10 cellular contexts compared by ENCODE assay signal in the genomic region with DNA sequence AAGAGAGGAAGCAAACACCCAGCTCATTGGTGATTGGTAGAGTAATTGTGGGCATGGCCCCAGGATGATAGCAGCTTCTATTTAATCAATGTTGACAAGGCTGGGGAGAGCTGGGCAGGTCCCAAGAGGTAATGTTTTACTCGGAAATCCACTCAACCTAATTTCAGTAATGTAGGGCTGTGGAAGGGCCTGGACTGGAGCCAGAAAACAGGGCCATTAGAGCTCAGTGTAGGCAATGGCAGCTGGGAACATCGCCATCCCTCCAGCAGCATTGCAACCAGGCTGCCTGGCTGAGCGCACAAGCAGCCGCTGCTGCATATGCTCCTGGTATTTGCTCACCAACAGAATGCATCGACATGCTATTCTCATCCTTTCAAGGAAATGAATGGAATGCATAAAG.
A peak's percentile ranks its signal among the peaks of the same experiment; 100 is the strongest.
DNase-seq lines count a peak whose midpoint lies in the region; ATAC-seq and TF ChIP-seq lines count a peak whose summit lies in the region.
"Had no signal": no experiment of that assay in that cellular context is flagged by ENCODE, and none has a peak within 500 bp of the region (broad histone marks: within the 10 kb centered on the region; RNA-seq: fewer than 3 reads in every experiment).

No MANE protein-coding gene starts in this region.

- peaks cover 6% of the 10 kb centered on the region for H4K20me1 ChIP-seq in neural cell (ENCODE audit: insufficient read depth)

- TF ChIP-seq EP300 in neural cell (conservative IDR thresholded peaks at IDR 0.05; ENCODE audit: poor library complexity, severe bottlenecking): no peak

- no peaks in the 10 kb centered on the region for H3K36me3 ChIP-seq in adipocyte (ENCODE audit: control insufficient read depth, insufficient read depth, low read length, severe bottlenecking)
- H3K36me3 ChIP-seq in neural cell (ENCODE audit: insufficient read depth, low read length): peaks cover 11% of the 10 kb centered on the region

- H3K9ac ChIP-seq in adipocyte (ENCODE audit: low read length) (no peak overlapping the region), neural cell (ENCODE audit: low read length) (no peak overlapping the region)

- no peak for TF ChIP-seq RAD21 in neural cell (conservative IDR thresholded peaks at IDR 0.05)

- in situ Hi-C loops in G401 (cut with HindIII; ENCODE audit: low sequenced_read_pairs): no loop called here

- peaks cover 25% of the 10 kb centered on the region for H3K4me1 ChIP-seq in adipocyte (ENCODE audit: control insufficient read depth, insufficient read depth, low read length)

- H3K4me3 ChIP-seq in adipocyte (ENCODE audit: low read length): no peak overlapping the region
- no peak overlapping the region for H3K4me3 ChIP-seq in neural cell (ENCODE audit: low read length)

- H3K9me3 ChIP-seq in adipocyte (ENCODE audit: control insufficient read depth, low read length): no peaks in the 10 kb centered on the region
- no peaks in the 10 kb centered on the region for H3K9me3 ChIP-seq in neural cell (ENCODE audit: low read length)

- peak; percentile 97 for DNase-seq in G401 (ENCODE audit: low spot score)
- DNase-seq in NCI-H2107 treated with DMSO at 0.1 percent for 48 hours (lab: John Stamatoyannopoulos, UW; ENCODE audit: unreplicated experiment): peak; percentile 69
- DNase-seq in adipocyte (ENCODE audit: low read depth): peak; percentile 46
- DNase-seq in midbrain (lab: John Stamatoyannopoulos, UW): no peak
- no peak for DNase-seq in effector CD4-positive, alpha-beta T cell
- DNase-seq in activated effector memory CD4-positive, alpha-beta T cell treated with anti-CD3 and anti-CD28 coated beads, Interleukin-2, amount 50 U/mL, for 16 hours: no peak
- DNase-seq: foreskin keratinocyte had no signal

- peaks cover 53% of the 10 kb centered on the region for H3K79me2 ChIP-seq in neural cell (replicated peaks; ENCODE audit: insufficient read depth, low read length)

- TF ChIP-seq CTCF in neural cell (IDR thresholded peaks at IDR 0.05; ENCODE audit: poor library complexity, severe bottlenecking): no peak

- no peak overlapping the region for H2AFZ ChIP-seq in neural cell (ENCODE audit: low read depth, low read length)

- H3F3A ChIP-seq in neural cell (ENCODE audit: insufficient read depth, low read length, poor library complexity, severe bottlenecking): no peaks in the 10 kb centered on the region

- no peak overlapping the region for H3K27ac ChIP-seq in neural cell (ENCODE audit: low read length)
- H3K27ac ChIP-seq: foreskin keratinocyte, RWPE1 had no signal

- no peak overlapping the region for H3K4me2 ChIP-seq in neural cell (ENCODE audit: low read length)

- H3K27me3 ChIP-seq in adipocyte (replicated peaks; ENCODE audit: control insufficient read depth, insufficient read depth, low read length) (no peaks in the 10 kb centered on the region), neural cell (ENCODE audit: insufficient read depth, low read depth, low read length) (no peaks in the 10 kb centered on the region)
- H3K27me3 ChIP-seq: foreskin keratinocyte had no signal

- no peak for ATAC-seq in GM21717 (IDR thresholded peaks at IDR 0.05; ENCODE audit: unreplicated experiment)
- ATAC-seq: foreskin keratinocyte had no signal

- no peaks in the 10 kb centered on the region for H3K9me2 ChIP-seq in neural cell (ENCODE audit: insufficient read depth, low read length)

TF ChIP-seq in neural cell, 6 proteins besides CTCF, POLR2A, EP300 and RAD21:
- TF ChIP-seq, protein P1, sequence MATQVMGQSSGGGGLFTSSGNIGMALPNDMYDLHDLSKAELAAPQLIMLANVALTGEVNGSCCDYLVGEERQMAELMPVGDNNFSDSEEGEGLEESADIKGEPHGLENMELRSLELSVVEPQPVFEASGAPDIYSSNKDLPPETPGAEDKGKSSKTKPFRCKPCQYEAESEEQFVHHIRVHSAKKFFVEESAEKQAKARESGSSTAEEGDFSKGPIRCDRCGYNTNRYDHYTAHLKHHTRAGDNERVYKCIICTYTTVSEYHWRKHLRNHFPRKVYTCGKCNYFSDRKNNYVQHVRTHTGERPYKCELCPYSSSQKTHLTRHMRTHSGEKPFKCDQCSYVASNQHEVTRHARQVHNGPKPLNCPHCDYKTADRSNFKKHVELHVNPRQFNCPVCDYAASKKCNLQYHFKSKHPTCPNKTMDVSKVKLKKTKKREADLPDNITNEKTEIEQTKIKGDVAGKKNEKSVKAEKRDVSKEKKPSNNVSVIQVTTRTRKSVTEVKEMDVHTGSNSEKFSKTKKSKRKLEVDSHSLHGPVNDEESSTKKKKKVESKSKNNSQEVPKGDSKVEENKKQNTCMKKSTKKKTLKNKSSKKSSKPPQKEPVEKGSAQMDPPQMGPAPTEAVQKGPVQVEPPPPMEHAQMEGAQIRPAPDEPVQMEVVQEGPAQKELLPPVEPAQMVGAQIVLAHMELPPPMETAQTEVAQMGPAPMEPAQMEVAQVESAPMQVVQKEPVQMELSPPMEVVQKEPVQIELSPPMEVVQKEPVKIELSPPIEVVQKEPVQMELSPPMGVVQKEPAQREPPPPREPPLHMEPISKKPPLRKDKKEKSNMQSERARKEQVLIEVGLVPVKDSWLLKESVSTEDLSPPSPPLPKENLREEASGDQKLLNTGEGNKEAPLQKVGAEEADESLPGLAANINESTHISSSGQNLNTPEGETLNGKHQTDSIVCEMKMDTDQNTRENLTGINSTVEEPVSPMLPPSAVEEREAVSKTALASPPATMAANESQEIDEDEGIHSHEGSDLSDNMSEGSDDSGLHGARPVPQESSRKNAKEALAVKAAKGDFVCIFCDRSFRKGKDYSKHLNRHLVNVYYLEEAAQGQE (IDR thresholded peaks at IDR 0.05; ENCODE audit: borderline replicate concordance): no peak
- peak; percentile 9 for TF ChIP-seq POLR2AphosphoS5 (IDR thresholded peaks at IDR 0.05)

Comparison
In these comparisons a context has a peak if more than half of its experiments do, and no peak if none do; other contexts are left out.
1. DNase-seq: peak in G401 (single experiment), NCI-H2107 treated with DMSO at 0.1 percent for 48 hours (single experiment) and adipocyte (single experiment); none in midbrain (single experiment), effector CD4-positive, alpha-beta T cell (single experiment) and activated effector memory CD4-positive, alpha-beta T cell treated with anti-CD3 and anti-CD28 coated beads, Interleukin-2, amount 50 U/mL, for 16 hours (single experiment).